Comparison of ENCODE assay signal across 8 cellular contexts in genomic region chr3:148075829-148076716, GRCh38.
DNase-seq lines count a peak whose midpoint lies in the region; ATAC-seq and TF ChIP-seq lines count a peak whose summit lies in the region.

No MANE protein-coding gene starts in this region.

- WGBS in spleen, 5 donors = 64 to 72% (median 72%) methylated on average over 5 of the region's 5 CpGs

- TF ChIP-seq POLR2A in spleen (IDR thresholded peaks at IDR 0.05) = no peak

- H3K27ac Mint-ChIP-seq in Calu3 (ENCODE audit: unreplicated experiment) = no peak overlapping the region

- H3K9me3 ChIP-seq in spleen = no peaks in the 10 kb centered on the region

- H3K4me3 ChIP-seq in spleen = no peak overlapping the region

- no peak overlapping the region for H3K27ac ChIP-seq in spleen

- H3K27me3 Mint-ChIP-seq in Calu3 (ENCODE audit: unreplicated experiment) = no peaks in the 10 kb centered on the region

- peak; percentile 74 for TF ChIP-seq CTCF in Calu3 (IDR thresholded peaks at IDR 0.05; ENCODE audit: unreplicated experiment)
- peak in 7 of 11 experiments; percentile 20 to 59 (median 29) for TF ChIP-seq CTCF in spleen (IDR thresholded peaks at IDR 0.05 in 8 of 11, conservative IDR thresholded peaks at IDR 0.05 in 3 of 11)

- BruUV-seq in Calu3 (replicated peaks; lab: Mats Ljungman, UMichigan) = no TSS peak

- ATAC-seq in GM21717 (IDR thresholded peaks at IDR 0.05; ENCODE audit: unreplicated experiment) (no peak), HG03378 (IDR thresholded peaks at IDR 0.05; ENCODE audit: unreplicated experiment) (no peak), HG02759 (IDR thresholded peaks at IDR 0.05; ENCODE audit: unreplicated experiment) (no peak)

- no peaks in the 10 kb centered on the region for H3K4me1 ChIP-seq in spleen

- peak; percentile 44 for DNase-seq in Calu3
- DNase-seq in HT-29 (ENCODE audit: low spot score) = peak; percentile 62
- peak; percentile 31 for DNase-seq in SHP77 treated with DMSO at 0.1 percent for 48 hours (lab: John Stamatoyannopoulos, UW)
- DNase-seq in globus pallidus (ENCODE audit: low spot score) = peak; percentile 83
- no peak for DNase-seq in spleen

- intact Hi-C loops in Calu3 (cut with micrococcal nuclease; ENCODE audit: unreplicated experiment) = loop anchor here (1.0 to 10.0 kb wide), 12 partner anchors 86 to 1434 kb away; no protein-coding TSS in a partner anchor
- intact Hi-C loops in spleen (cut with DNase I; ENCODE audit: low total_unique reads) = no loop called here

- CTCF ChIA-PET in Calu3 (lab: Charles Lee) = interaction anchor here (1.2 to 1.9 kb wide), 2 partner anchors 363 to 956 kb away, joined by 3 to 16 read pairs; no protein-coding TSS in a partner anchor

- H3K36me3 Mint-ChIP-seq in Calu3 (ENCODE audit: insufficient read depth, unreplicated experiment) = no peaks in the 10 kb centered on the region

- H3K36me3 ChIP-seq in spleen = no peaks in the 10 kb centered on the region

- H3K9me3 Mint-ChIP-seq in Calu3 (ENCODE audit: low read depth, unreplicated experiment) = no peaks in the 10 kb centered on the region

- no peaks in the 10 kb centered on the region for H3K27me3 ChIP-seq in spleen (replicated peaks in 1 of 7)

- H3K4me3 Mint-ChIP-seq in Calu3 (ENCODE audit: low read depth, unreplicated experiment) = no peak overlapping the region

- no peaks in the 10 kb centered on the region for H3K4me1 Mint-ChIP-seq in Calu3 (ENCODE audit: low read depth, unreplicated experiment)
